In the genomic region with DNA sequence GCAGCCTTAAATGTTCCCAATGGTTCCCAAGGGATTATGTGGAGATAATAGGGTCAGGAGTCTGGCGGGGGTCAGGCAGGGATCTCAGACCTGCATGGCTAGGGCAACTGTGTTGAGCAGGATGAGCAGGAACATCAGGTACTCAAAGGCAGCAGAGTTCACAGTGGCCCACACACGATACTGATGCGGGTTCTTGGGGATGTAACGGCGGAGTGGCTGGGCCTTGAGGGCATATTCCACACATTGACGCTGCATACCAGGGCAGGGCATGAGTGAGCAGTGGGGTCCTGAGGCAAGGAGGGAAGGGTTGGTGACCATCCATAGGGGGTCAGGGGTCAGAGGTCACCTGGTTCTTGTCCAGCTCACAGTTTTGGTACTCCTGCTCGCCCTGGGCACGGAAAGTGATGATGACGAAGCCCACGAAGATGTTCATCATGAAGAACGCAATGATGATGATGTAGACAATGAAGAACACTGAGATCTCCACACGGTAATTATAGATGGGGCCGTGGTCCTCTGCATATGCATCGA, we compare ENCODE assay signal across 30 cellular contexts. TPM values are rescaled to one million over a fixed set of nuclear protein-coding genes. Genes with fewer than 3 reads are reported as not detected.
"Had no signal": no experiment of that assay in that cellular context is flagged by ENCODE, and none has a peak within 500 bp of the region (broad histone marks: within the 10 kb centered on the region; RNA-seq: fewer than 3 reads in every experiment).

No MANE protein-coding gene starts in this region.

- H3K9me3 ChIP-seq: ascending aorta had no signal

- H3K4me1 ChIP-seq: ascending aorta had no signal

- ATAC-seq: activated CD8-positive, alpha-beta memory T cell treated with anti-CD3 and anti-CD28 coated beads, Interleukin-2, amount 10 ng/mL, durations not matched to agents 7 days and 5 days; activated CD8-positive, alpha-beta T cell treated with anti-CD3 and anti-CD28 coated beads, Interleukin-2, amount 10 ng/mL, durations not matched to agents 7 days and 5 days; activated naive CD8-positive, alpha-beta T cell treated with anti-CD3 and anti-CD28 coated beads, Interleukin-2, amount 50 U/mL, for 24 hours had no signal

- H3K4me3 ChIP-seq: ascending aorta, cardiac muscle cell had no signal

- H3K27ac ChIP-seq: ascending aorta, cardiac muscle cell, VCaP had no signal

- DNase-seq: activated B cell treated with CpG ODN at 0.5 μM for 24 hours; activated CD4-positive, alpha-beta memory T cell treated with anti-CD3 and anti-CD28 coated beads, Interleukin-2, amount 10 ng/mL, durations not matched to agents 7 days and 5 days; activated CD4-positive, alpha-beta T cell treated with anti-CD3 and anti-CD28 coated beads for 4 hours; activated CD4-positive, alpha-beta T cell treated with anti-CD3 and anti-CD28 coated beads, Interleukin-2, amount 10 ng/mL, durations not matched to agents 24 days and 14 days; activated CD4-positive, alpha-beta T cell treated with anti-CD3 and anti-CD28 coated beads, Interleukin-2, amount 50 U/mL, for 48 hours; activated CD4-positive, CD25-positive, alpha-beta regulatory T cell treated with anti-CD3 and anti-CD28 coated beads, Interleukin-2, amount 50 U/mL, for 72 hours; activated CD8-positive, alpha-beta memory T cell treated with anti-CD3 and anti-CD28 coated beads for 24 hours; activated CD8-positive, alpha-beta memory T cell treated with anti-CD3 and anti-CD28 coated beads, Interleukin-2, amount 10 ng/mL, durations not matched to agents 7 days and 5 days; activated CD8-positive, alpha-beta memory T cell treated with anti-CD3 and anti-CD28 coated beads, Interleukin-2, amount 50 U/mL, for 48 hours; activated CD8-positive, alpha-beta T cell treated with anti-CD3 and anti-CD28 coated beads, Interleukin-2, amount 10 ng/mL, durations not matched to agents 7 days and 5 days; activated effector memory CD4-positive, alpha-beta T cell treated with Interleukin-2 at 50 U/mL for 16 hours; activated gamma-delta T cell; activated naive CD4-positive, alpha-beta T cell treated with anti-CD3 and anti-CD28 coated beads, Interleukin-2, amount 10 ng/mL, durations not matched to agents 7 days and 5 days; activated naive CD4-positive, alpha-beta T cell treated with Interleukin-2 at 50 U/mL for 16 hours; activated naive CD8-positive, alpha-beta T cell treated with anti-CD3 and anti-CD28 coated beads, Interleukin-2, amount 10 ng/mL, durations not matched to agents 7 days and 5 days; activated naive CD8-positive, alpha-beta T cell treated with anti-CD3 and anti-CD28 coated beads, Interleukin-2, amount 50 U/mL, for 24 hours; activated T-cell treated with anti-CD3 and anti-CD28 coated beads, Interleukin-2, amount 50 U/mL, for 24 hours; activated T-cell treated with anti-CD3 and anti-CD28 coated beads, Interleukin-2, amount 50 U/mL, for 48 hours; amygdala; anterior cingulate cortex; caudate nucleus; cerebellar nuclear complex; T-helper 1 cell; T-helper 2 cell; T-helper 9 cell had no signal

- H3K27me3 ChIP-seq: ascending aorta, cardiac muscle cell had no signal

- H3K36me3 ChIP-seq: ascending aorta, cardiac muscle cell had no signal

- FAIRE-seq: bronchial epithelial cell, TTC549 had no signal

RNA-seq across cellular contexts. Expression of a gene that starts 18.1 kb away (rescaled TPM):
- total RNA-seq: ascending aorta had no signal
